9 cellular contexts compared by ENCODE assay signal in genomic region chr19:54208784-54209057, GRCh38. TPM values are rescaled to one million over a fixed set of nuclear protein-coding genes. Genes with fewer than 3 reads are reported as not detected.
DNase-seq lines count a peak whose midpoint lies in the region; ATAC-seq, FAIRE-seq and TF ChIP-seq lines count a peak whose summit lies in the region.
"Had no signal": no experiment of that assay in that cellular context is flagged by ENCODE, and none has a peak within 500 bp of the region (broad histone marks: within the 10 kb centered on the region; RNA-seq: fewer than 3 reads in every experiment).

No MANE protein-coding gene starts in this region.

- H3K36me3 Mint-ChIP-seq in activated CD8-positive, alpha-beta T cell treated with anti-CD3 and anti-CD28 coated beads for 36 hours (ENCODE audit: low read depth) = peaks cover 68% of the 10 kb centered on the region

- ATAC-seq in activated CD8-positive, alpha-beta T cell treated with anti-CD3 and anti-CD28 coated beads for 36 hours = no peak
- no peak for ATAC-seq in HG03565 (IDR thresholded peaks at IDR 0.05; ENCODE audit: unreplicated experiment)

- no peak for FAIRE-seq in kidney (lab: Jason Lieb, UNC)

- H3K4me3 Mint-ChIP-seq in activated CD8-positive, alpha-beta T cell treated with anti-CD3 and anti-CD28 coated beads for 36 hours = peak overlapping the region; percentile 12

- H3K36me3 ChIP-seq in kidney (ENCODE audit: control insufficient read depth in 1 of 2, insufficient read depth in 2 of 2, low read length in 2 of 2) = peaks cover 27 to 42% of the 10 kb centered on the region in 2 donors

- H3K9me3 ChIP-seq in kidney (ENCODE audit: control insufficient read depth in 1 of 2, low read length in 2 of 2) = no peaks in the 10 kb centered on the region

- H3K4me1 Mint-ChIP-seq in activated CD8-positive, alpha-beta T cell treated with anti-CD3 and anti-CD28 coated beads for 36 hours (ENCODE audit: low read depth) = peaks cover 75% of the 10 kb centered on the region

- peak; percentile 86 for DNase-seq in activated CD8-positive, alpha-beta memory T cell treated with anti-CD3 and anti-CD28 coated beads, Interleukin-2, amount 50 U/mL, for 48 hours
- DNase-seq in activated CD8-positive, alpha-beta memory T cell treated with anti-CD3 and anti-CD28 coated beads, Interleukin-2, amount 50 U/mL, for 4 hours = no peak
- DNase-seq in activated CD8-positive, alpha-beta T cell treated with anti-CD3 and anti-CD28 coated beads for 36 hours = peak; percentile 26
- no peak for DNase-seq in kidney
- no peak for DNase-seq in substantia nigra (lab: John Stamatoyannopoulos, UW)
- DNase-seq in NCI-H2107 (lab: John Stamatoyannopoulos, UW) = no peak
- no peak for DNase-seq in superior temporal gyrus (ENCODE audit: extremely low spot score)

- H3K27me3 Mint-ChIP-seq in activated CD8-positive, alpha-beta T cell treated with anti-CD3 and anti-CD28 coated beads for 36 hours = no peaks in the 10 kb centered on the region

- H3K9me3 Mint-ChIP-seq in activated CD8-positive, alpha-beta T cell treated with anti-CD3 and anti-CD28 coated beads for 36 hours = no peaks in the 10 kb centered on the region

- CTCF ChIA-PET in activated CD8-positive, alpha-beta T cell treated with anti-CD3 and anti-CD28 coated beads for 36 hours (lab: Charles Lee) = interaction anchor here (0.6 to 0.9 kb wide), 3 partner anchors 19 to 182 kb away, joined by 3 read pairs; partner anchors contain the start of gene MBOAT7

- TF ChIP-seq CTCF in activated CD8-positive, alpha-beta T cell treated with anti-CD3 and anti-CD28 coated beads for 36 hours (IDR thresholded peaks at IDR 0.05) = no peak
- TF ChIP-seq CTCF in kidney (IDR thresholded peaks at IDR 0.05; ENCODE audit: borderline replicate concordance, extremely low read depth, insufficient read depth) = no peak

- no peak overlapping the region for H3K9ac ChIP-seq in kidney (ENCODE audit: low read length in 2 of 2)

- H3K4me1 ChIP-seq in kidney (ENCODE audit: control insufficient read depth in 1 of 2, insufficient read depth in 1 of 2, low read depth in 1 of 2, low read length in 2 of 2) = peaks cover 24 to 34% of the 10 kb centered on the region in 2 donors

- H3K27ac Mint-ChIP-seq in activated CD8-positive, alpha-beta T cell treated with anti-CD3 and anti-CD28 coated beads for 36 hours = peak overlapping the region; percentile 85

- POLR2A ChIA-PET in activated CD8-positive, alpha-beta T cell treated with anti-CD3 and anti-CD28 coated beads for 36 hours (lab: Charles Lee) = interaction anchor here (0.6 to 16.5 kb wide), 7 partner anchors 14 to 208 kb away, joined by 3 to 419 read pairs (median 4); partner anchors contain the start of genes LENG1, MBOAT7, PRPF31 and RPS9

- no peak overlapping the region for H3K4me3 ChIP-seq in kidney (ENCODE audit: low read length in 2 of 2)

- intact Hi-C loops in activated CD8-positive, alpha-beta T cell treated with anti-CD3 and anti-CD28 coated beads for 36 hours (cut with micrococcal nuclease) = no loop called here
- intact Hi-C loops in kidney (cut with DNase I) = no loop called here

- H3K27ac ChIP-seq in kidney (ENCODE audit: low read depth in 2 of 2, low read length in 2 of 2) (peak overlapping the region; percentile 87 to 93), substantia nigra (ENCODE audit: low read depth, low read length, poor library complexity, severe bottlenecking) (peak overlapping the region; percentile 97)

RNA-seq across cellular contexts. Expression of gene RPS9, which starts 8.1 kb away (rescaled TPM):
- 1,000 to 10,000 TPM; 1,921 to 1,931 TPM for total RNA-seq in activated CD8-positive, alpha-beta T cell treated with anti-CD3 and anti-CD28 coated beads for 36 hours
- total RNA-seq in kidney = 1,209 TPM
- polyA plus RNA-seq in kidney (ENCODE audit: insufficient read depth, low read depth, low replicate concordance) = 2,020 TPM

RNA-seq across cellular contexts. Expression of gene LILRB3, which starts 14.1 kb away (rescaled TPM):
- total RNA-seq in activated CD8-positive, alpha-beta T cell treated with anti-CD3 and anti-CD28 coated beads for 36 hours = not detected
- 10.0 TPM for total RNA-seq in kidney
- polyA plus RNA-seq in kidney (ENCODE audit: insufficient read depth, low read depth, low replicate concordance) = 1.4 TPM

RNA-seq across cellular contexts. Expression of gene TSEN34, which starts 17.6 kb away (rescaled TPM):
- total RNA-seq in activated CD8-positive, alpha-beta T cell treated with anti-CD3 and anti-CD28 coated beads for 36 hours = 10 to 100 TPM; 12.5 TPM
- 33.8 TPM for total RNA-seq in kidney
- polyA plus RNA-seq in kidney (ENCODE audit: insufficient read depth, low read depth, low replicate concordance) = 51.0 TPM

RNA-seq across cellular contexts. Expression of gene MBOAT7, which starts 19.3 kb away (rescaled TPM):
- total RNA-seq in activated CD8-positive, alpha-beta T cell treated with anti-CD3 and anti-CD28 coated beads for 36 hours = 10 to 100 TPM; 53.8 to 55.4 TPM
- total RNA-seq in kidney = 64.4 TPM
- polyA plus RNA-seq in kidney (ENCODE audit: insufficient read depth, low read depth, low replicate concordance) = 41.6 TPM

RNA-seq across cellular contexts. Expression of gene LILRA6, which starts 33.9 kb away (rescaled TPM):
- total RNA-seq in activated CD8-positive, alpha-beta T cell treated with anti-CD3 and anti-CD28 coated beads for 36 hours = not detected
- 2.9 TPM for total RNA-seq in kidney
- polyA plus RNA-seq in kidney (ENCODE audit: insufficient read depth, low read depth, low replicate concordance) = not detected
- total RNA-seq: esophagus mucosa had no signal

Comparison
In these comparisons a context has a peak if more than half of its experiments do, and no peak if none do; other contexts are left out.
1. DNase-seq: peak in activated CD8-positive, alpha-beta memory T cell treated with anti-CD3 and anti-CD28 coated beads, Interleukin-2, amount 50 U/mL, for 48 hours (single experiment) and activated CD8-positive, alpha-beta T cell treated with anti-CD3 and anti-CD28 coated beads for 36 hours (single experiment); none in activated CD8-positive, alpha-beta memory T cell treated with anti-CD3 and anti-CD28 coated beads, Interleukin-2, amount 50 U/mL, for 4 hours (single experiment), kidney (single experiment), substantia nigra (0 of 49), NCI-H2107 (single experiment) and superior temporal gyrus (single experiment).
2. RNA of gene LILRB3, which starts 14.1 kb away (total RNA-seq): 10.0 TPM in kidney (single experiment); not detected in activated CD8-positive, alpha-beta T cell treated with anti-CD3 and anti-CD28 coated beads for 36 hours; every median in the first group is over 10 times any median in the second.